Comparison of ENCODE assay signal across 18 cellular contexts in the genomic region with DNA sequence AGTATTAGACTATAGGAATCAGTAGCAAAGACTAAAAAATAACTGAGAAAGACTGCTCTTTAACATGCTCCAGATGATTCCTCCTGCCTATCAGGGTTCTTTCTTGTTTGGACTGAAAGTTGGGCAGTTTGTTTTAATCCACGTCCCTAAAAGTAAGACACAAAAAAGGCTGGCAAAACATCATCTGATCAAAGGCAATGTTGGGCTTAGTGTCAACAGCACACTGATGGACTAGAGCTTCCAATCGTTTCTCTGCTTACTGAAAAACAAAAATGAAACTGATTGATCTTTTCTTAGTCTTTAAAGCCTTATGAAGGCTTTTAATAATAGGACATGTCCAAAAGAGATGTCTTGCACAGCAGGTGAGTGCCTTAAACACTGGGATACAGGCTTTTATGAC.
DNase-seq lines count a peak whose midpoint lies in the region; ATAC-seq and TF ChIP-seq lines count a peak whose summit lies in the region.
"Had no signal": no experiment of that assay in that cellular context is flagged by ENCODE, and none has a peak within 500 bp of the region (broad histone marks: within the 10 kb centered on the region; RNA-seq: fewer than 3 reads in every experiment).

No MANE protein-coding gene starts in this region.

- H3K27me3 ChIP-seq in HUES48 (ENCODE audit: control insufficient read depth, insufficient read depth, low read length) = no peaks in the 10 kb centered on the region
- H3K27me3 ChIP-seq in iPS-20b (ENCODE audit: insufficient read depth, low read length) = no peaks in the 10 kb centered on the region
- H3K27me3 ChIP-seq in smooth muscle cell (ENCODE audit: low read depth) = no peaks in the 10 kb centered on the region
- H3K27me3 ChIP-seq in esophagus squamous epithelium = no peaks in the 10 kb centered on the region
- H3K27me3 ChIP-seq: BLaER1 had no signal

- H3K27me3 Mint-ChIP-seq in WTC11 (ENCODE audit: low read depth) = no peaks in the 10 kb centered on the region
- H3K27me3 Mint-ChIP-seq: B cell; CD4-positive, CD25-positive, alpha-beta regulatory T cell had no signal

- H3K4me3 ChIP-seq in HUES48 (ENCODE audit: low read depth, low read length) = no peak overlapping the region
- H3K4me3 ChIP-seq in iPS-20b (ENCODE audit: low read length) = peak overlapping the region; percentile 7; the same call in 1 of the 2 replicates
- H3K4me3 ChIP-seq in smooth muscle cell = no peak overlapping the region
- H3K4me3 ChIP-seq in esophagus squamous epithelium = no peak overlapping the region
- H3K4me3 ChIP-seq: BLaER1, GM23248 had no signal

- no peaks in the 10 kb centered on the region for H3F3A ChIP-seq in smooth muscle cell (ENCODE audit: low read depth)

- WGBS in smooth muscle cell (ENCODE audit: low lambda C conversion rate) = 57% methylated on average over 2 of the region's 2 CpGs
- 13 to 23% methylated on average over 2 of the region's 2 CpGs for WGBS in esophagus squamous epithelium, 2 donors

- H3K9me3 Mint-ChIP-seq in WTC11 = no peaks in the 10 kb centered on the region

- H3K4me1 Mint-ChIP-seq in WTC11 = peaks cover 56% of the 10 kb centered on the region
- H3K4me1 Mint-ChIP-seq: B cell; CD4-positive, CD25-positive, alpha-beta regulatory T cell had no signal

- no peak for DNase-seq in WTC11 (ENCODE audit: low spot score)
- no peak for DNase-seq in smooth muscle cell (lab: John Stamatoyannopoulos, UW; ENCODE audit: unreplicated experiment)
- no peak for DNase-seq in stimulated activated naive CD8-positive, alpha-beta T cell treated with anti-CD3 and anti-CD28 coated beads, Interleukin-15, Interleukin-2, amounts not matched to agents 100 U/mL and 50 U/mL, for 24 hours
- no peak for DNase-seq in GM19238 (ENCODE audit: insufficient read length, low spot score)
- no peak for DNase-seq in amygdala (lab: John Stamatoyannopoulos, UW)
- DNase-seq in esophagus squamous epithelium (lab: John Stamatoyannopoulos, UW) = no peak
- DNase-seq: Caco-2; CD4-positive, CD25-positive, alpha-beta regulatory T cell; CD8-positive, alpha-beta T cell; DMS153; DND-41; GM23248; HCEC 1CT had no signal

- intact Hi-C loops in esophagus squamous epithelium (cut with DNase I) = no loop called here

- POLR2A ChIA-PET in WTC11 (lab: Charles Lee) = interaction anchor here (0.7 kb wide), 1 partner anchor 1495 kb away, joined by 3 read pairs; no protein-coding TSS in a partner anchor

- peak overlapping the region; percentile 29 for H3K4me3 Mint-ChIP-seq in WTC11
- H3K4me3 Mint-ChIP-seq: B cell; CD4-positive, CD25-positive, alpha-beta regulatory T cell; CD8-positive, alpha-beta T cell had no signal

- TF ChIP-seq CTCF in WTC11 (IDR thresholded peaks at IDR 0.05) (no peak), smooth muscle cell (IDR thresholded peaks at IDR 0.05; ENCODE audit: borderline replicate concordance, insufficient read depth, poor library complexity, severe bottlenecking) (no peak), esophagus squamous epithelium (IDR thresholded peaks at IDR 0.05) (no peak)

- H3K27ac ChIP-seq in HUES48 (ENCODE audit: low read depth, low read length) = peak overlapping the region; percentile 2
- no peak overlapping the region for H3K27ac ChIP-seq in iPS-20b (ENCODE audit: low read length)
- H3K27ac ChIP-seq in smooth muscle cell (ENCODE audit: low read depth) = no peak overlapping the region
- no peak overlapping the region for H3K27ac ChIP-seq in esophagus squamous epithelium
- H3K27ac ChIP-seq: BLaER1, C4-2B, GM23248 had no signal

- no peaks in the 10 kb centered on the region for H4K20me1 ChIP-seq in smooth muscle cell (ENCODE audit: low read depth)
- H4K20me1 ChIP-seq: BLaER1 had no signal

- H3K4me1 ChIP-seq in HUES48 (ENCODE audit: control insufficient read depth, insufficient read depth, low read length) (peaks cover 58% of the 10 kb centered on the region), iPS-20b (ENCODE audit: insufficient read depth, low read length) (peaks cover 41% of the 10 kb centered on the region), smooth muscle cell (ENCODE audit: low read depth) (no peaks in the 10 kb centered on the region), esophagus squamous epithelium (no peaks in the 10 kb centered on the region)
- H3K4me1 ChIP-seq: BLaER1, Caco-2 had no signal

- H3K27ac Mint-ChIP-seq in WTC11 = peak overlapping the region; percentile 77
- H3K27ac Mint-ChIP-seq: B cell; CD4-positive, CD25-positive, alpha-beta regulatory T cell; CD8-positive, alpha-beta T cell had no signal

- H3K4me2 ChIP-seq in smooth muscle cell = no peak overlapping the region
- H3K4me2 ChIP-seq: BLaER1 had no signal

- CTCF ChIA-PET in WTC11 (lab: Charles Lee) = no interaction called here

- H3K9me3 ChIP-seq in HUES48 (ENCODE audit: control insufficient read depth, insufficient read depth, low read length) (no peaks in the 10 kb centered on the region), iPS-20b (ENCODE audit: insufficient read depth, low read depth, low read length) (no peaks in the 10 kb centered on the region), smooth muscle cell (replicated peaks; ENCODE audit: low read depth) (no peaks in the 10 kb centered on the region), esophagus squamous epithelium (no peaks in the 10 kb centered on the region)
- H3K9me3 ChIP-seq: BLaER1, Caco-2 had no signal

- peak overlapping the region; percentile 10 for H2AFZ ChIP-seq in smooth muscle cell (ENCODE audit: low read depth)
- H2AFZ ChIP-seq: GM23248 had no signal

- ATAC-seq in WTC11 = no peak
- ATAC-seq in stimulated activated naive CD8-positive, alpha-beta T cell treated with anti-CD3 and anti-CD28 coated beads, Interleukin-15, Interleukin-2, amounts not matched to agents 100 U/mL and 50 U/mL, for 24 hours = no peak
- ATAC-seq: CD8-positive, alpha-beta T cell had no signal

- no peak overlapping the region for H3K9ac ChIP-seq in HUES48 (ENCODE audit: low read depth, low read length)
- H3K9ac ChIP-seq in iPS-20b (ENCODE audit: low read depth, low read length) = no peak overlapping the region
- H3K9ac ChIP-seq in smooth muscle cell (ENCODE audit: low read depth) = no peak overlapping the region
- H3K9ac ChIP-seq: BLaER1, GM23248 had no signal

- H3K79me2 ChIP-seq in smooth muscle cell (ENCODE audit: low read depth) = no peaks in the 10 kb centered on the region

- TF ChIP-seq POLR2A in esophagus squamous epithelium (IDR thresholded peaks at IDR 0.05) = no peak

- peaks cover 31% of the 10 kb centered on the region for H3K36me3 Mint-ChIP-seq in WTC11
- H3K36me3 Mint-ChIP-seq: CD4-positive, CD25-positive, alpha-beta regulatory T cell; CD8-positive, alpha-beta T cell had no signal

- H3K36me3 ChIP-seq in HUES48 (ENCODE audit: control insufficient read depth, insufficient read depth, low read length) (peaks cover 54% of the 10 kb centered on the region), iPS-20b (ENCODE audit: insufficient read depth, low read depth, low read length) (peaks cover 58% of the 10 kb centered on the region), smooth muscle cell (ENCODE audit: low read depth) (no peaks in the 10 kb centered on the region), esophagus squamous epithelium (no peaks in the 10 kb centered on the region)
- H3K36me3 ChIP-seq: BLaER1 had no signal

TF ChIP-seq in WTC11, 78 proteins besides CTCF, POLR2A, EP300 and RAD21 (continues in another document):
- TF ChIP-seq PRRX2 (CRISPR knock-in tag; IDR thresholded peaks at IDR 0.05) = 0 out of 2 replicates have a peak, but pooled peaks have one; percentile 74
- peak; percentile 66 for TF ChIP-seq NFATC4 (CRISPR knock-in tag; IDR thresholded peaks at IDR 0.05)
- TF ChIP-seq, protein P1, sequence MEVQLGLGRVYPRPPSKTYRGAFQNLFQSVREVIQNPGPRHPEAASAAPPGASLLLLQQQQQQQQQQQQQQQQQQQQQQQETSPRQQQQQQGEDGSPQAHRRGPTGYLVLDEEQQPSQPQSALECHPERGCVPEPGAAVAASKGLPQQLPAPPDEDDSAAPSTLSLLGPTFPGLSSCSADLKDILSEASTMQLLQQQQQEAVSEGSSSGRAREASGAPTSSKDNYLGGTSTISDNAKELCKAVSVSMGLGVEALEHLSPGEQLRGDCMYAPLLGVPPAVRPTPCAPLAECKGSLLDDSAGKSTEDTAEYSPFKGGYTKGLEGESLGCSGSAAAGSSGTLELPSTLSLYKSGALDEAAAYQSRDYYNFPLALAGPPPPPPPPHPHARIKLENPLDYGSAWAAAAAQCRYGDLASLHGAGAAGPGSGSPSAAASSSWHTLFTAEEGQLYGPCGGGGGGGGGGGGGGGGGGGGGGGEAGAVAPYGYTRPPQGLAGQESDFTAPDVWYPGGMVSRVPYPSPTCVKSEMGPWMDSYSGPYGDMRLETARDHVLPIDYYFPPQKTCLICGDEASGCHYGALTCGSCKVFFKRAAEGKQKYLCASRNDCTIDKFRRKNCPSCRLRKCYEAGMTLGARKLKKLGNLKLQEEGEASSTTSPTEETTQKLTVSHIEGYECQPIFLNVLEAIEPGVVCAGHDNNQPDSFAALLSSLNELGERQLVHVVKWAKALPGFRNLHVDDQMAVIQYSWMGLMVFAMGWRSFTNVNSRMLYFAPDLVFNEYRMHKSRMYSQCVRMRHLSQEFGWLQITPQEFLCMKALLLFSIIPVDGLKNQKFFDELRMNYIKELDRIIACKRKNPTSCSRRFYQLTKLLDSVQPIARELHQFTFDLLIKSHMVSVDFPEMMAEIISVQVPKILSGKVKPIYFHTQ (CRISPR knock-in tag; IDR thresholded peaks at IDR 0.05) = peak; percentile 85
- no peak for TF ChIP-seq GRHL2 (CRISPR knock-in tag; IDR thresholded peaks at IDR 0.05; ENCODE audit: insufficient replicate concordance, severe bottlenecking)
- TF ChIP-seq ZNF416 (CRISPR knock-in tag; IDR thresholded peaks at IDR 0.05) = no peak
- TF ChIP-seq, protein P2, sequence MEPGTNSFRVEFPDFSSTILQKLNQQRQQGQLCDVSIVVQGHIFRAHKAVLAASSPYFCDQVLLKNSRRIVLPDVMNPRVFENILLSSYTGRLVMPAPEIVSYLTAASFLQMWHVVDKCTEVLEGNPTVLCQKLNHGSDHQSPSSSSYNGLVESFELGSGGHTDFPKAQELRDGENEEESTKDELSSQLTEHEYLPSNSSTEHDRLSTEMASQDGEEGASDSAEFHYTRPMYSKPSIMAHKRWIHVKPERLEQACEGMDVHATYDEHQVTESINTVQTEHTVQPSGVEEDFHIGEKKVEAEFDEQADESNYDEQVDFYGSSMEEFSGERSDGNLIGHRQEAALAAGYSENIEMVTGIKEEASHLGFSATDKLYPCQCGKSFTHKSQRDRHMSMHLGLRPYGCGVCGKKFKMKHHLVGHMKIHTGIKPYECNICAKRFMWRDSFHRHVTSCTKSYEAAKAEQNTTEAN (CRISPR knock-in tag; IDR thresholded peaks at IDR 0.05) = no peak
